In the genomic region with DNA sequence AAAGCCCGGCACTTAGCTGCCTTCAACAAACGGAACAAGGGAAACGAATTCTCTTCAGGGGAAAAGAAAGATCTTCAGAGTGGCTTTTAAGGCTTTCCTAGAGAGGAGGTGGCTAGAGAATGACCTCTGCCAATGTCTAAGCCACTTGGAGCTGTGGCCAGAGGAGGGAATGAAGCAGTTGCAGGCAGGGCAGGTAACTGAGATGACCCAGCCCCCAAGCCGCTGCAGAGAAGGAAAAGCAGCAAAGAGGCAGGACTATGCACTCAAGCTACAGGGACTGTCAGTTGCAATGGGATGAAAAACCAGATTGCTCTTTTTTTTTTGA, we compare ENCODE assay signal across 20 cellular contexts.
"Had no signal": no experiment of that assay in that cellular context is flagged by ENCODE, and none has a peak within 500 bp of the region (broad histone marks: within the 10 kb centered on the region; RNA-seq: fewer than 3 reads in every experiment).

No MANE protein-coding gene starts in this region.

- H3K9me3 ChIP-seq: body of pancreas, ovary, right lobe of liver had no signal

- H3K9me3 Mint-ChIP-seq: activated naive CD4-positive, alpha-beta T cell treated with anti-CD3 and anti-CD28 coated beads for 36 hours; activated T-cell treated with anti-CD3 and anti-CD28 coated beads, Interleukin-2, amount 50 U/mL, for 4 hours; naive thymus-derived CD4-positive, alpha-beta T cell; stimulated activated naive CD8-positive, alpha-beta T cell treated with anti-CD3 and anti-CD28 coated beads, Interleukin-15, amount 100 ng/mL, for 72 hours; T-helper 1 cell treated with Interleukin-12 subunit alpha and Interleukin-12 subunit beta and Interleukin-4 antibody, amounts not matched to agents 30 μg/mL and 1 μg/mL, for 36 hours; type B pancreatic cell had no signal

- H3K27ac Mint-ChIP-seq: activated naive CD4-positive, alpha-beta T cell treated with anti-CD3 and anti-CD28 coated beads for 36 hours; naive thymus-derived CD4-positive, alpha-beta T cell; stimulated activated naive CD8-positive, alpha-beta T cell treated with anti-CD3 and anti-CD28 coated beads, Interleukin-15, amount 100 ng/mL, for 72 hours; T-helper 1 cell treated with Interleukin-12 subunit alpha and Interleukin-12 subunit beta and Interleukin-4 antibody, amounts not matched to agents 30 μg/mL and 1 μg/mL, for 36 hours; type B pancreatic cell had no signal

- H3K36me3 Mint-ChIP-seq: naive thymus-derived CD4-positive, alpha-beta T cell; type B pancreatic cell had no signal

- H3K27me3 ChIP-seq: body of pancreas, ovary, right lobe of liver had no signal

- DNase-seq: activated CD4-positive, alpha-beta T cell treated with anti-CD3 and anti-CD28 coated beads, Interleukin-2, amount 50 U/mL, for 1 hour; activated CD4-positive, CD25-positive, alpha-beta regulatory T cell treated with anti-CD3 and anti-CD28 coated beads, Interleukin-2, amount 50 U/mL, for 72 hours; activated CD8-positive, alpha-beta memory T cell treated with anti-CD3 and anti-CD28 coated beads, Interleukin-2, amount 50 U/mL, for 4 hours; activated naive CD4-positive, alpha-beta T cell treated with anti-CD3 and anti-CD28 coated beads for 36 hours; activated T-cell treated with anti-CD3 and anti-CD28 coated beads, Interleukin-2, amount 50 U/mL, for 4 hours; body of pancreas; erythroblast; islet precursor cell; mesenchymal stem cell; naive thymus-derived CD4-positive, alpha-beta T cell; ovary; small intestine; stimulated activated CD4-positive, alpha-beta T cell treated with anti-CD3 and anti-CD28 coated beads, Interleukin-4, amount 100 ng/mL, for 1 hour; stimulated activated naive CD8-positive, alpha-beta T cell treated with anti-CD3 and anti-CD28 coated beads, Interleukin-15, amount 100 ng/mL, for 72 hours had no signal

- H3K4me3 Mint-ChIP-seq: activated naive CD4-positive, alpha-beta T cell treated with anti-CD3 and anti-CD28 coated beads for 36 hours; activated T-cell treated with anti-CD3 and anti-CD28 coated beads, Interleukin-2, amount 50 U/mL, for 4 hours; naive thymus-derived CD4-positive, alpha-beta T cell; stimulated activated naive CD8-positive, alpha-beta T cell treated with anti-CD3 and anti-CD28 coated beads, Interleukin-15, amount 100 ng/mL, for 72 hours; T-helper 1 cell treated with Interleukin-12 subunit alpha and Interleukin-12 subunit beta and Interleukin-4 antibody, amounts not matched to agents 30 μg/mL and 1 μg/mL, for 36 hours; type B pancreatic cell had no signal

- H3K36me3 ChIP-seq: ovary, right lobe of liver had no signal

- H3K4me3 ChIP-seq: body of pancreas, ovary, right lobe of liver had no signal

- H3K27ac ChIP-seq: body of pancreas, ovary, right lobe of liver had no signal

- H3K4me1 Mint-ChIP-seq: stimulated activated naive CD8-positive, alpha-beta T cell treated with anti-CD3 and anti-CD28 coated beads, Interleukin-15, amount 100 ng/mL, for 72 hours had no signal

- H3K4me1 ChIP-seq: body of pancreas had no signal

- ATAC-seq: activated T-cell treated with anti-CD3 and anti-CD28 coated beads, Interleukin-2, amount 50 U/mL, for 4 hours; body of pancreas; naive thymus-derived CD4-positive, alpha-beta T cell; right lobe of liver; stimulated activated naive CD8-positive, alpha-beta T cell treated with anti-CD3 and anti-CD28 coated beads, Interleukin-15, amount 100 ng/mL, for 72 hours had no signal

- FAIRE-seq: colon, endometrium, frontal cortex, small intestine had no signal
